1 cellular context compared by ENCODE assay signal in the genomic region with DNA sequence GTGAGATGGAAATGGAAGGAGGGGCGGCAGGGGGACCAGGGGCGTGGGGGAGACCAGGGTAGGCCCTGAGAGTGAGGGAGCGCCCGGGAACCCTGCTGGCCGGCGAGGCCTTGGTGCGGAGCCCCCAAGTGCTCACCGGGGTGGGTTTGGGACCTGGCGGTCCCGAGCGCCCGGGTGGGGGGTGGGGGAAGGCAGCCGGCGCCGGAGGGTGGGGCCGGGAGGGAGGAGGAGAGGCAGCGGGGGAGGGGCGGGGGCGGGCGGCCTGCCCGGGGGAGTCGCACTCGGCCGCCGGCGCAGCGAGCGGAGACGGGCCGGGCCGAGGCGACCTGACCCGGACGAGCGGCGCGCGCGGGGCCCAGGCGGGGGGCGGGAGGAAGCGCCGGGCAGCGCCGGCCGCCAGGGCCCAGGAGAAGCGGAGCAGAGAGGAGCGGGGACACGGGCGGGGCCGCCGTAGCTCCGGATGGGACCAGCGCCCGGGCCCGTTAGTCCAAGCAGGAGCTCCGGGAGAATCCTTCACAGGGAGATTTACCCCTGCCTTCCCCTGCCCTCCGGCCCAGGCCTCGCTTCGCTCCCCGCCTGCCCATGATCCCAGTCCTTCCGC.
TF ChIP-seq lines count a peak whose summit lies in the region.

Gene NPR2, plus strand, starts transcription at position 271 of the 601 bp plus-strand sequence. CDS start 818 bp downstream, outside the sequence.

TF ChIP-seq in liver, 16 proteins besides CTCF, POLR2A, EP300 and RAD21 (continued from another document):
- TF ChIP-seq, protein P1, sequence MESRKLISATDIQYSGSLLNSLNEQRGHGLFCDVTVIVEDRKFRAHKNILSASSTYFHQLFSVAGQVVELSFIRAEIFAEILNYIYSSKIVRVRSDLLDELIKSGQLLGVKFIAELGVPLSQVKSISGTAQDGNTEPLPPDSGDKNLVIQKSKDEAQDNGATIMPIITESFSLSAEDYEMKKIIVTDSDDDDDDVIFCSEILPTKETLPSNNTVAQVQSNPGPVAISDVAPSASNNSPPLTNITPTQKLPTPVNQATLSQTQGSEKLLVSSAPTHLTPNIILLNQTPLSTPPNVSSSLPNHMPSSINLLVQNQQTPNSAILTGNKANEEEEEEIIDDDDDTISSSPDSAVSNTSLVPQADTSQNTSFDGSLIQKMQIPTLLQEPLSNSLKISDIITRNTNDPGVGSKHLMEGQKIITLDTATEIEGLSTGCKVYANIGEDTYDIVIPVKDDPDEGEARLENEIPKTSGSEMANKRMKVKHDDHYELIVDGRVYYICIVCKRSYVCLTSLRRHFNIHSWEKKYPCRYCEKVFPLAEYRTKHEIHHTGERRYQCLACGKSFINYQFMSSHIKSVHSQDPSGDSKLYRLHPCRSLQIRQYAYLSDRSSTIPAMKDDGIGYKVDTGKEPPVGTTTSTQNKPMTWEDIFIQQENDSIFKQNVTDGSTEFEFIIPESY (IDR thresholded peaks at IDR 0.05) = no peak
- TF ChIP-seq, protein P2, sequence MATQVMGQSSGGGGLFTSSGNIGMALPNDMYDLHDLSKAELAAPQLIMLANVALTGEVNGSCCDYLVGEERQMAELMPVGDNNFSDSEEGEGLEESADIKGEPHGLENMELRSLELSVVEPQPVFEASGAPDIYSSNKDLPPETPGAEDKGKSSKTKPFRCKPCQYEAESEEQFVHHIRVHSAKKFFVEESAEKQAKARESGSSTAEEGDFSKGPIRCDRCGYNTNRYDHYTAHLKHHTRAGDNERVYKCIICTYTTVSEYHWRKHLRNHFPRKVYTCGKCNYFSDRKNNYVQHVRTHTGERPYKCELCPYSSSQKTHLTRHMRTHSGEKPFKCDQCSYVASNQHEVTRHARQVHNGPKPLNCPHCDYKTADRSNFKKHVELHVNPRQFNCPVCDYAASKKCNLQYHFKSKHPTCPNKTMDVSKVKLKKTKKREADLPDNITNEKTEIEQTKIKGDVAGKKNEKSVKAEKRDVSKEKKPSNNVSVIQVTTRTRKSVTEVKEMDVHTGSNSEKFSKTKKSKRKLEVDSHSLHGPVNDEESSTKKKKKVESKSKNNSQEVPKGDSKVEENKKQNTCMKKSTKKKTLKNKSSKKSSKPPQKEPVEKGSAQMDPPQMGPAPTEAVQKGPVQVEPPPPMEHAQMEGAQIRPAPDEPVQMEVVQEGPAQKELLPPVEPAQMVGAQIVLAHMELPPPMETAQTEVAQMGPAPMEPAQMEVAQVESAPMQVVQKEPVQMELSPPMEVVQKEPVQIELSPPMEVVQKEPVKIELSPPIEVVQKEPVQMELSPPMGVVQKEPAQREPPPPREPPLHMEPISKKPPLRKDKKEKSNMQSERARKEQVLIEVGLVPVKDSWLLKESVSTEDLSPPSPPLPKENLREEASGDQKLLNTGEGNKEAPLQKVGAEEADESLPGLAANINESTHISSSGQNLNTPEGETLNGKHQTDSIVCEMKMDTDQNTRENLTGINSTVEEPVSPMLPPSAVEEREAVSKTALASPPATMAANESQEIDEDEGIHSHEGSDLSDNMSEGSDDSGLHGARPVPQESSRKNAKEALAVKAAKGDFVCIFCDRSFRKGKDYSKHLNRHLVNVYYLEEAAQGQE (IDR thresholded peaks at IDR 0.05) = no peak
- TF ChIP-seq FOXA1 (IDR thresholded peaks at IDR 0.05) = no peak
- no peak for TF ChIP-seq RXRA (IDR thresholded peaks at IDR 0.05)
- no peak for TF ChIP-seq HNF4A (conservative IDR thresholded peaks at IDR 0.05)
- TF ChIP-seq NR2F2 (IDR thresholded peaks at IDR 0.05) = no peak
- TF ChIP-seq, protein P3, sequence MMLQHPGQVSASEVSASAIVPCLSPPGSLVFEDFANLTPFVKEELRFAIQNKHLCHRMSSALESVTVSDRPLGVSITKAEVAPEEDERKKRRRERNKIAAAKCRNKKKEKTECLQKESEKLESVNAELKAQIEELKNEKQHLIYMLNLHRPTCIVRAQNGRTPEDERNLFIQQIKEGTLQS (IDR thresholded peaks at IDR 0.05) = no peak
- no peak for TF ChIP-seq YY1 (IDR thresholded peaks at IDR 0.05)
- no peak for TF ChIP-seq EGR1 (IDR thresholded peaks at IDR 0.05; ENCODE audit: low read depth in 2 of 2)
TF ChIP-seq in liver: peak in this region for 0.
